Comparison of ENCODE assay signal across 26 cellular contexts in genomic region chr11:70543611-70544010, GRCh38.
"Had no signal": no experiment of that assay in that cellular context is flagged by ENCODE, and none has a peak within 500 bp of the region (broad histone marks: within the 10 kb centered on the region; RNA-seq: fewer than 3 reads in every experiment).

No MANE protein-coding gene starts in this region.

- H3K27me3 ChIP-seq: left lung, pancreas, right atrium auricular region, right lobe of liver, testis, thyroid gland, transverse colon, upper lobe of left lung, vagina had no signal

- H3K9me3 ChIP-seq: pancreas, right atrium auricular region, right lobe of liver, testis, thyroid gland, transverse colon, vagina had no signal

- H3K4me1 ChIP-seq: left lung, pancreas, right lobe of liver, stomach, testis, thyroid gland, transverse colon, vagina had no signal

- DNase-seq: head of caudate nucleus; hippocampal formation; left colon; mesendoderm; naive B cell; pancreas; stimulated activated CD4-positive, alpha-beta T cell treated with anti-CD3 and anti-CD28 coated beads, Interleukin-12 subunit alpha, Interleukin-12 subunit beta, amount 100 ng/mL, for 4 hours; stimulated activated CD4-positive, alpha-beta T cell treated with anti-CD3 and anti-CD28 coated beads, Interleukin-15, amount 100 ng/mL, for 24 hours; stimulated activated CD4-positive, alpha-beta T cell treated with anti-CD3 and anti-CD28 coated beads, Interleukin-2, amount 100 ng/mL, for 24 hours; stimulated activated CD4-positive, alpha-beta T cell treated with anti-CD3 and anti-CD28 coated beads, Interleukin-4, amount 100 ng/mL, for 1 hour; stimulated activated naive B cell treated with anti-CD40 and anti-IgM and Interleukin-4, amounts not matched to agents 10 μg/mL and 1 μg/mL and 100 μg/mL, for 72 hours; stimulated activated naive CD8-positive, alpha-beta T cell treated with anti-CD3 and anti-CD28 coated beads, Interleukin-15, Interleukin-2, amounts not matched to agents 100 U/mL and 50 U/mL, for 24 hours; stomach; testis; thyroid gland; transverse colon had no signal

- H3K4me3 Mint-ChIP-seq: mesothelial cell of epicardium; naive B cell; nephron; neural crest cell; stimulated activated naive B cell treated with anti-CD40 and anti-IgM and Interleukin-4, amounts not matched to agents 10 μg/mL and 1 μg/mL and 100 μg/mL, for 72 hours had no signal

- H3K4me2 ChIP-seq: smooth muscle cell had no signal

- H3K36me3 ChIP-seq: left lung, pancreas, right atrium auricular region, right lobe of liver, stomach, thyroid gland, transverse colon, upper lobe of left lung, vagina had no signal

- ATAC-seq: left colon; left lung; pancreas; right lobe of liver; stimulated activated naive B cell treated with anti-CD40 and anti-IgM and Interleukin-4, amounts not matched to agents 10 μg/mL and 1 μg/mL and 100 μg/mL, for 72 hours; stimulated activated naive CD8-positive, alpha-beta T cell treated with anti-CD3 and anti-CD28 coated beads, Interleukin-15, Interleukin-2, amounts not matched to agents 100 U/mL and 50 U/mL, for 24 hours had no signal

- H3K36me3 Mint-ChIP-seq: mesothelial cell of epicardium; naive B cell; stimulated activated naive B cell treated with anti-CD40 and anti-IgM and Interleukin-4, amounts not matched to agents 10 μg/mL and 1 μg/mL and 100 μg/mL, for 72 hours had no signal

- H3K27ac ChIP-seq: left lung, pancreas, right atrium auricular region, right lobe of liver, stomach, testis, thyroid gland, transverse colon, upper lobe of left lung, vagina had no signal

- H3K4me3 ChIP-seq: left lung, lung, pancreas, right atrium auricular region, right lobe of liver, smooth muscle cell, stomach, testis, thyroid gland, transverse colon, upper lobe of left lung, vagina had no signal

- H3K27ac Mint-ChIP-seq: mesothelial cell of epicardium; naive B cell; nephron; stimulated activated naive B cell treated with anti-CD40 and anti-IgM and Interleukin-4, amounts not matched to agents 10 μg/mL and 1 μg/mL and 100 μg/mL, for 72 hours had no signal

- H3K4me1 Mint-ChIP-seq: naive B cell; stimulated activated naive B cell treated with anti-CD40 and anti-IgM and Interleukin-4, amounts not matched to agents 10 μg/mL and 1 μg/mL and 100 μg/mL, for 72 hours had no signal

- H3K9me3 Mint-ChIP-seq: mesothelial cell of epicardium, neural crest cell had no signal
